ENCODE assay signal across 8 cellular contexts in the genomic region with DNA sequence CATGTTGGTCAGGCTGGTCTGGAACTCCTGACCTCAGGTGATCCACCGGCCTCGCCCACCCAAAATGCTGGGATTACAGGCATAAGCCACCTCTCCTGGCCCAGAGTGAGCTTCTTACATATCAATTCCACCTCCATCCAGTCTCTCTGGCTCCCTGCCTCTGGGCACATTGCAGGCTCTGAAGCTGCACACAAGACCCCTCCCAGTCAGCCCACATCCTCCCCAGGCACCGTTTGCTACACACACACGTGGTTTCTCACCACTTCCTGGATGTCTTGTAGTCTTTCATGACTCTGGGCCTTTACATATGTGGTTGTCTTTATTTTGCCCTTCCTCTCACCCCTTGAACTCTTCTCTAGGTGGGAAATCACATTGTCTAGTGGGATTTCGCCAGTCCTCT.
A peak's percentile ranks its signal among the peaks of the same experiment; 100 is the strongest.
DNase-seq lines count a peak whose midpoint lies in the region; ATAC-seq lines count a peak whose summit lies in the region.

No MANE protein-coding gene starts in this region.

- DNase-seq in activated CD4-positive, CD25-positive, alpha-beta regulatory T cell treated with anti-CD3 and anti-CD28 coated beads, Interleukin-2, amount 50 U/mL, for 16 hours (ENCODE audit: low read depth, low spot score), result peak; percentile 73
- DNase-seq in stimulated activated CD4-positive, alpha-beta T cell treated with anti-CD3 and anti-CD28 coated beads, Interleukin-1b, Interleukin-23, amount 100 ng/mL, for 48 hours, result peak; percentile 76
- DNase-seq in NCI-H128 (lab: John Stamatoyannopoulos, UW; ENCODE audit: unreplicated experiment) (no peak), cortex of kidney (lab: John Stamatoyannopoulos, UW) (no peak)

- peaks cover 59% of the 10 kb centered on the region for H3K4me1 Mint-ChIP-seq in dendritic cell treated with granulocyte-macrophage colony-stimulating factor and Interleukin-4, amounts not matched to agents 40 ng/mL and 50 ng/mL, for 4 days (ENCODE audit: low read depth)

- H3K27ac Mint-ChIP-seq in dendritic cell treated with granulocyte-macrophage colony-stimulating factor and Interleukin-4, amounts not matched to agents 40 ng/mL and 50 ng/mL, for 4 days, result peak overlapping the region; percentile 27

- no peaks in the 10 kb centered on the region for H3K36me3 Mint-ChIP-seq in dendritic cell treated with granulocyte-macrophage colony-stimulating factor and Interleukin-4, amounts not matched to agents 40 ng/mL and 50 ng/mL, for 4 days (ENCODE audit: low read depth)

- H3K9me3 ChIP-seq in BLaER1 treated with 17β-estradiol and CSF1 and Interleukin-3, amounts not matched to agents 10 nM and 100 nM (replicated peaks in 1 of 11), result peaks cover 0 to 11% (median 0%) of the 10 kb centered on the region in 11 experiments; a peak in 1 of 22 replicates

- H3K36me3 ChIP-seq in BLaER1 treated with 17β-estradiol and CSF1 and Interleukin-3, amounts not matched to agents 10 nM and 100 nM, result no peaks in the 10 kb centered on the region

- no peaks in the 10 kb centered on the region for H3K27me3 Mint-ChIP-seq in dendritic cell treated with granulocyte-macrophage colony-stimulating factor and Interleukin-4, amounts not matched to agents 40 ng/mL and 50 ng/mL, for 4 days

- peaks cover 45 to 72% (median 59%) of the 10 kb centered on the region in 10 experiments for H3K4me1 ChIP-seq in BLaER1 treated with 17β-estradiol and CSF1 and Interleukin-3, amounts not matched to agents 10 nM and 100 nM

- intact Hi-C loops in dendritic cell treated with granulocyte-macrophage colony-stimulating factor and Interleukin-4, amounts not matched to agents 40 ng/mL and 50 ng/mL, for 4 days (cut with micrococcal nuclease), result no loop called here

- peak overlapping the region in 10 of 11 experiments; percentile 14 to 85 (median 79); a peak in 21 of 22 replicates for H3K27ac ChIP-seq in BLaER1 treated with 17β-estradiol and CSF1 and Interleukin-3, amounts not matched to agents 10 nM and 100 nM

- peaks cover 0 to 7% (median 0%) of the 10 kb centered on the region in 11 experiments; a peak in 1 of 22 replicates for H3K27me3 ChIP-seq in BLaER1 treated with 17β-estradiol and CSF1 and Interleukin-3, amounts not matched to agents 10 nM and 100 nM

- H3K9ac ChIP-seq in BLaER1 treated with 17β-estradiol and CSF1 and Interleukin-3, amounts not matched to agents 10 nM and 100 nM, result peak overlapping the region in 8 of 11 experiments; percentile 52 to 71 (median 60); a peak in 16 of 22 replicates

- ATAC-seq in GM19397 (IDR thresholded peaks at IDR 0.05; ENCODE audit: unreplicated experiment), result peak; percentile 99
- ATAC-seq in HG03558 (IDR thresholded peaks at IDR 0.05; ENCODE audit: extremely low read depth, unreplicated experiment), result peak; percentile 97

- peak overlapping the region; percentile 78 to 91 (median 85) for H3K4me2 ChIP-seq in BLaER1 treated with 17β-estradiol and CSF1 and Interleukin-3, amounts not matched to agents 10 nM and 100 nM

- no peaks in the 10 kb centered on the region for H4K20me1 ChIP-seq in BLaER1 treated with 17β-estradiol and CSF1 and Interleukin-3, amounts not matched to agents 10 nM and 100 nM

- H3K9me3 Mint-ChIP-seq in dendritic cell treated with granulocyte-macrophage colony-stimulating factor and Interleukin-4, amounts not matched to agents 40 ng/mL and 50 ng/mL, for 4 days, result no peaks in the 10 kb centered on the region

- peak overlapping the region in 2 of 10 experiments; percentile 37 to 38; a peak in 4 of 20 replicates for H3K4me3 ChIP-seq in BLaER1 treated with 17β-estradiol and CSF1 and Interleukin-3, amounts not matched to agents 10 nM and 100 nM

- H3K4me3 Mint-ChIP-seq in dendritic cell treated with granulocyte-macrophage colony-stimulating factor and Interleukin-4, amounts not matched to agents 40 ng/mL and 50 ng/mL, for 4 days, result no peak overlapping the region

Comparison
In these comparisons a context has a peak if more than half of its experiments do, and no peak if none do; other contexts are left out.
1. DNase-seq: peak in activated CD4-positive, CD25-positive, alpha-beta regulatory T cell treated with anti-CD3 and anti-CD28 coated beads, Interleukin-2, amount 50 U/mL, for 16 hours (single experiment) and stimulated activated CD4-positive, alpha-beta T cell treated with anti-CD3 and anti-CD28 coated beads, Interleukin-1b, Interleukin-23, amount 100 ng/mL, for 48 hours (single experiment); none in NCI-H128 (single experiment) and cortex of kidney (single experiment).